Comparison of ENCODE assay signal across 10 cellular contexts in genomic region chr5:124343451-124343867, GRCh38.
A peak's percentile ranks its signal among the peaks of the same experiment; 100 is the strongest.
DNase-seq lines count a peak whose midpoint lies in the region; ATAC-seq, FAIRE-seq and TF ChIP-seq lines count a peak whose summit lies in the region.
"Had no signal": no experiment of that assay in that cellular context is flagged by ENCODE, and none has a peak within 500 bp of the region (broad histone marks: within the 10 kb centered on the region; RNA-seq: fewer than 3 reads in every experiment).

No MANE protein-coding gene starts in this region.

- H3K4me1 ChIP-seq in mucosa of descending colon (ENCODE audit: low read depth): no peaks in the 10 kb centered on the region

- H3K4me3 ChIP-seq in bronchial epithelial cell (ENCODE audit: low read depth, low read length) (no peak overlapping the region), mucosa of descending colon (no peak overlapping the region)
- H3K4me3 ChIP-seq: dorsolateral prefrontal cortex had no signal

- ATAC-seq in mucosa of descending colon: peak; percentile 41
- ATAC-seq in HG02759 (IDR thresholded peaks at IDR 0.05; ENCODE audit: unreplicated experiment): no peak

- DNase-seq in DMS79 (lab: John Stamatoyannopoulos, UW) (peak; percentile 41), HTR-8/SVneo (ENCODE audit: insufficient read length, low spot score) (peak; percentile 54), bronchial epithelial cell (ENCODE audit: low read depth) (peak; percentile 35), mucosa of descending colon (no peak), D721Med (ENCODE audit: insufficient read length, low spot score) (no peak), NCI-H128 (lab: John Stamatoyannopoulos, UW; ENCODE audit: unreplicated experiment) (no peak), NOMO-1 treated with dmso at 0.1 percent for 144 hours (lab: John Stamatoyannopoulos, UW; ENCODE audit: unreplicated experiment) (no peak)
- DNase-seq: dorsolateral prefrontal cortex, NCI-H1048 had no signal

- H3K36me3 ChIP-seq in bronchial epithelial cell (ENCODE audit: control insufficient read depth, insufficient read depth, low read length): no peaks in the 10 kb centered on the region
- no peaks in the 10 kb centered on the region for H3K36me3 ChIP-seq in mucosa of descending colon (ENCODE audit: low read depth)

- FAIRE-seq in HTR-8/SVneo (lab: Jason Lieb, UNC): no peak
- no peak for FAIRE-seq in bronchial epithelial cell (lab: Jason Lieb, UNC)
- no peak for FAIRE-seq in D721Med (lab: Jason Lieb, UNC)

- H3K27me3 ChIP-seq in bronchial epithelial cell (ENCODE audit: control insufficient read depth, insufficient read depth, low read length): peaks cover 2% of the 10 kb centered on the region
- H3K27me3 ChIP-seq: dorsolateral prefrontal cortex had no signal

- intact Hi-C loops in mucosa of descending colon (cut with DNase I, micrococcal nuclease): no loop called here

- TF ChIP-seq CTCF in bronchial epithelial cell (IDR thresholded peaks at IDR 0.05; ENCODE audit: insufficient read depth, low read length, severe bottlenecking) (no peak), mucosa of descending colon (IDR thresholded peaks at IDR 0.05) (no peak), D721Med (IDR thresholded peaks at IDR 0.05; ENCODE audit: insufficient read depth, missing control alignments) (no peak)

- H3K9me3 ChIP-seq in mucosa of descending colon: no peaks in the 10 kb centered on the region

Comparison
In these comparisons a context has a peak if more than half of its experiments do, and no peak if none do; other contexts are left out.
1. DNase-seq: peak in DMS79 (single experiment), HTR-8/SVneo (single experiment) and bronchial epithelial cell (single experiment); none in mucosa of descending colon (0 of 3), D721Med (single experiment), NCI-H128 (single experiment) and NOMO-1 treated with dmso at 0.1 percent for 144 hours (single experiment).